ENCODE assay signal across 21 cellular contexts in the genomic region with DNA sequence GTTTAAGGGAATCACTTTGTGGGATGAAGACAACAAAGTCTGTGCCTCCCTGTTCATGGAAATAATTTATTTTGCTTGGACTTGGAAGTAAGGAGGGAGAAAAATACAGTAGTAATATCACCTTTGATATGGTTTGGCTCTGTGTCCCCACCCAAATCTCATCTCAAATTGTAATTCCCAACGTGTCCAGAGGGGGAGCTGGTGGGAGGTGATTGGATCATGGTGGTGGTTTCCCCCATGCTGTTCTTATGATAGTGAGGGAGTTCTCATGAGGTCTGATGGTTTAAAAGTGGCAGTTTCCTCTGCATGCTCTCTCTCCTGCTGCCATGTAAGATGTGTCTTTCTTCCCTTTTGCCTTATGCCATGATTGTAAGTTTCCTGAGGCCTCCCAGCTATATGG.
DNase-seq lines count a peak whose midpoint lies in the region; ATAC-seq and TF ChIP-seq lines count a peak whose summit lies in the region.
"Had no signal": no experiment of that assay in that cellular context is flagged by ENCODE, and none has a peak within 500 bp of the region (broad histone marks: within the 10 kb centered on the region; RNA-seq: fewer than 3 reads in every experiment).

No MANE protein-coding gene starts in this region.

- peak; percentile 46 for TF ChIP-seq CTCF in Loucy (conservative IDR thresholded peaks at IDR 0.05; ENCODE audit: low read length)
- peak; percentile 47 for TF ChIP-seq CTCF in choroid plexus epithelial cell (conservative IDR thresholded peaks at IDR 0.05; ENCODE audit: low read depth, low read length)
- TF ChIP-seq CTCF in retinal pigment epithelial cell (conservative IDR thresholded peaks at IDR 0.05; ENCODE audit: low read depth, low read length), result peak; percentile 34

- no peak overlapping the region for H3K27ac ChIP-seq in GM23248

- H3K79me2 ChIP-seq in Loucy (ENCODE audit: insufficient read depth, low read length) (no peaks in the 10 kb centered on the region), GM23248 (ENCODE audit: insufficient read depth) (no peaks in the 10 kb centered on the region)

- H3K27me3 ChIP-seq in Loucy (ENCODE audit: insufficient read depth, low read length, poor library complexity, severe bottlenecking) (no peaks in the 10 kb centered on the region), GM23248 (replicated peaks; ENCODE audit: insufficient read depth) (no peaks in the 10 kb centered on the region)

- H3F3A ChIP-seq in Loucy (ENCODE audit: low read depth), result no peaks in the 10 kb centered on the region
- no peaks in the 10 kb centered on the region for H3F3A ChIP-seq in GM23248 (ENCODE audit: insufficient read depth)

- no peaks in the 10 kb centered on the region for H4K20me1 ChIP-seq in Loucy (ENCODE audit: insufficient read depth, low read length, poor library complexity, severe bottlenecking)
- H4K20me1 ChIP-seq in GM23248 (ENCODE audit: insufficient read depth), result no peaks in the 10 kb centered on the region

- ATAC-seq in GM21717 (IDR thresholded peaks at IDR 0.05; ENCODE audit: unreplicated experiment), result no peak
- ATAC-seq: left colon had no signal

- H3K4me1 ChIP-seq in Loucy (ENCODE audit: insufficient read depth, low read length, poor library complexity, severe bottlenecking) (no peaks in the 10 kb centered on the region), GM23248 (ENCODE audit: insufficient read depth) (no peaks in the 10 kb centered on the region)

- H3K9me2 ChIP-seq in Loucy (replicated peaks; ENCODE audit: low read depth, low read length) (no peaks in the 10 kb centered on the region), GM23248 (ENCODE audit: insufficient read depth) (no peaks in the 10 kb centered on the region)

- in situ Hi-C loops in ACHN (cut with HindIII; ENCODE audit: low pct_ligation_motif_present, low pct_unique_long_range_greater_than_20kb, low sequenced_read_pairs), result no loop called here
- in situ Hi-C loops in GM23248 (cut with MboI), result no loop called here

- DNase-seq in activated CD4-positive, alpha-beta T cell treated with anti-CD3 and anti-CD28 coated beads for 48 hours, result peak; percentile 4
- no peak for DNase-seq in activated CD4-positive, alpha-beta T cell treated with anti-CD3 and anti-CD28 coated beads, Interleukin-2, amount 50 U/mL, for 48 hours
- DNase-seq in choroid plexus epithelial cell (ENCODE audit: low read depth) (no peak), retinal pigment epithelial cell (ENCODE audit: low read depth) (no peak), ACHN (no peak), GM23248 (no peak)
- DNase-seq: activated CD4-positive, alpha-beta memory T cell treated with anti-CD3 and anti-CD28 coated beads for 36 hours; CD4-positive, alpha-beta T cell; central memory CD4-positive, alpha-beta T cell; effector CD8-positive, alpha-beta T cell; GOT3; KBM-7; left colon; NCI-H1417; NCI-H2171; NCI-H748 treated with DMSO at 0.1 percent for 48 hours; RPMI8226; stimulated activated naive CD4-positive, alpha-beta T cell; trophoblast cell had no signal

- 50 to 52% methylated on average over 1 of the region's 1 CpG for WGBS in GM23248 (ENCODE audit: low coverage in 1 of 2, low lambda C conversion rate in 2 of 2, missing lambda C conversion rate in 2 of 2), 2 experiments

- H3K9ac ChIP-seq in Loucy (ENCODE audit: low read depth, low read length, poor library complexity, severe bottlenecking), result no peak overlapping the region
- no peak overlapping the region for H3K9ac ChIP-seq in GM23248

- H3K9me3 ChIP-seq in Loucy (ENCODE audit: insufficient read depth, low read depth, low read length) (no peaks in the 10 kb centered on the region), GM23248 (ENCODE audit: low read depth) (no peaks in the 10 kb centered on the region)

- H2AFZ ChIP-seq in Loucy (ENCODE audit: low read length) (no peak overlapping the region), GM23248 (no peak overlapping the region)

- no peaks in the 10 kb centered on the region for H3K36me3 ChIP-seq in Loucy (ENCODE audit: insufficient read depth, low read length)
- no peaks in the 10 kb centered on the region for H3K36me3 ChIP-seq in GM23248 (ENCODE audit: low read depth)

- H3K4me2 ChIP-seq in Loucy (ENCODE audit: low read depth, low read length, poor library complexity, severe bottlenecking) (no peak overlapping the region), GM23248 (ENCODE audit: unreplicated experiment) (no peak overlapping the region)

- no peak overlapping the region for H3K4me3 ChIP-seq in Loucy (ENCODE audit: low read length, poor library complexity, severe bottlenecking)
- H3K4me3 ChIP-seq in choroid plexus epithelial cell (ENCODE audit: low read depth, low read length), result no peak overlapping the region
- no peak overlapping the region for H3K4me3 ChIP-seq in retinal pigment epithelial cell (ENCODE audit: low read length)
- H3K4me3 ChIP-seq in GM23248, result no peak overlapping the region
